ENCODE assay signal across 8 cellular contexts in genomic region chr21:35226960-35227741, GRCh38.
DNase-seq lines count a peak whose midpoint lies in the region; ATAC-seq and TF ChIP-seq lines count a peak whose summit lies in the region.

No MANE protein-coding gene starts in this region.

- H3K4me2 ChIP-seq in OCI-LY7 (ENCODE audit: low read length) (peak overlapping the region; percentile 90), osteoblast (ENCODE audit: insufficient read depth, low read length) (no peak overlapping the region)

- intact Hi-C loops in OCI-LY7 (cut with micrococcal nuclease; ENCODE audit: unreplicated experiment) = loop anchor here (1.0 to 5.0 kb wide), 7 partner anchors 21 to 480 kb away; no protein-coding TSS in a partner anchor

- TF ChIP-seq CTCF in OCI-LY7 (conservative IDR thresholded peaks at IDR 0.05; ENCODE audit: low read length) (no peak), osteoblast (IDR thresholded peaks at IDR 0.05; ENCODE audit: extremely low read depth, low read depth, low read length) (no peak)

- peak; percentile 67 for ATAC-seq in GM19035 (IDR thresholded peaks at IDR 0.05; ENCODE audit: unreplicated experiment)
- ATAC-seq in HG03159 (IDR thresholded peaks at IDR 0.05; ENCODE audit: unreplicated experiment) = peak; percentile 65

- H2AFZ ChIP-seq in OCI-LY7 (ENCODE audit: low read length) = peak overlapping the region; percentile 15; the same call in 1 of the 2 replicates
- H2AFZ ChIP-seq in osteoblast (ENCODE audit: low read length) = no peak overlapping the region

- H3K36me3 ChIP-seq in OCI-LY7 (ENCODE audit: insufficient read depth, low read length) = no peaks in the 10 kb centered on the region
- no peaks in the 10 kb centered on the region for H3K36me3 ChIP-seq in osteoblast (ENCODE audit: insufficient read depth, low read length)

- H4K20me1 ChIP-seq in OCI-LY7 (ENCODE audit: insufficient read depth, low read length) (no peaks in the 10 kb centered on the region), osteoblast (ENCODE audit: insufficient read depth, low read length) (no peaks in the 10 kb centered on the region)

- no peaks in the 10 kb centered on the region for H3K27me3 ChIP-seq in osteoblast (ENCODE audit: insufficient read depth, low read length)

- H3K9me2 ChIP-seq in OCI-LY7 (ENCODE audit: insufficient read depth, low read length) = no peaks in the 10 kb centered on the region

- H3K27ac ChIP-seq in OCI-LY7 (ENCODE audit: low read depth, low read length, poor library complexity, severe bottlenecking) = peak overlapping the region; percentile 98
- H3K27ac ChIP-seq in osteoblast (ENCODE audit: low read depth, low read length) = no peak overlapping the region

- POLR2A ChIA-PET in OCI-LY7 (lab: Charles Lee) = interaction anchor here (0.9 to 1.5 kb wide), 4 partner anchors 19 to 79 kb away, joined by 3 to 7 read pairs (median 4); no protein-coding TSS in a partner anchor

- CTCF ChIA-PET in OCI-LY7 (lab: Charles Lee; ENCODE audit: unreplicated experiment) = no interaction called here

- peaks cover 86% of the 10 kb centered on the region for H3K4me1 ChIP-seq in OCI-LY7 (ENCODE audit: insufficient read depth, low read length, poor library complexity, severe bottlenecking)
- peaks cover 21% of the 10 kb centered on the region for H3K4me1 ChIP-seq in osteoblast (ENCODE audit: insufficient read depth, low read length)

- no peaks in the 10 kb centered on the region; the same call in 1 of the 2 replicates for H3K9me3 ChIP-seq in OCI-LY7 (ENCODE audit: low read length)
- H3K9me3 ChIP-seq in osteoblast (ENCODE audit: low read depth, low read length) = no peaks in the 10 kb centered on the region

- H3K4me3 ChIP-seq in OCI-LY7 (ENCODE audit: low read depth, low read length, poor library complexity, severe bottlenecking) (peak overlapping the region; percentile 59), osteoblast (ENCODE audit: insufficient read depth, low read length) (no peak overlapping the region)

- H3K79me2 ChIP-seq in OCI-LY7 (ENCODE audit: insufficient read depth, low read depth, low read length) (no peaks in the 10 kb centered on the region), osteoblast (ENCODE audit: insufficient read depth, low read length) (no peaks in the 10 kb centered on the region)

- BruUV-seq in OCI-LY7 (replicated peaks; lab: Mats Ljungman, UMichigan) = TSS peak; percentile 91

- DNase-seq in CD1c-positive myeloid dendritic cell (ENCODE audit: extremely low spot score) = peak; percentile 43
- peak; percentile 98 for DNase-seq in OCI-LY7 (ENCODE audit: low spot score)
- peak; percentile 30 for DNase-seq in effector CD4-positive, alpha-beta T cell
- no peak for DNase-seq in osteoblast (ENCODE audit: insufficient read length, low spot score, missing footprints)
- DNase-seq in superior temporal gyrus (ENCODE audit: extremely low spot score) = no peak
- no peak for DNase-seq in GM03348 (ENCODE audit: low spot score)

Comparison
In these comparisons a context has a peak if more than half of its experiments do, and no peak if none do; other contexts are left out.
1. DNase-seq: peak in CD1c-positive myeloid dendritic cell (single experiment), OCI-LY7 (single experiment) and effector CD4-positive, alpha-beta T cell (single experiment); none in osteoblast (single experiment), superior temporal gyrus (single experiment) and GM03348 (single experiment).